ENCODE assay signal across 8 cellular contexts in the genomic region with DNA sequence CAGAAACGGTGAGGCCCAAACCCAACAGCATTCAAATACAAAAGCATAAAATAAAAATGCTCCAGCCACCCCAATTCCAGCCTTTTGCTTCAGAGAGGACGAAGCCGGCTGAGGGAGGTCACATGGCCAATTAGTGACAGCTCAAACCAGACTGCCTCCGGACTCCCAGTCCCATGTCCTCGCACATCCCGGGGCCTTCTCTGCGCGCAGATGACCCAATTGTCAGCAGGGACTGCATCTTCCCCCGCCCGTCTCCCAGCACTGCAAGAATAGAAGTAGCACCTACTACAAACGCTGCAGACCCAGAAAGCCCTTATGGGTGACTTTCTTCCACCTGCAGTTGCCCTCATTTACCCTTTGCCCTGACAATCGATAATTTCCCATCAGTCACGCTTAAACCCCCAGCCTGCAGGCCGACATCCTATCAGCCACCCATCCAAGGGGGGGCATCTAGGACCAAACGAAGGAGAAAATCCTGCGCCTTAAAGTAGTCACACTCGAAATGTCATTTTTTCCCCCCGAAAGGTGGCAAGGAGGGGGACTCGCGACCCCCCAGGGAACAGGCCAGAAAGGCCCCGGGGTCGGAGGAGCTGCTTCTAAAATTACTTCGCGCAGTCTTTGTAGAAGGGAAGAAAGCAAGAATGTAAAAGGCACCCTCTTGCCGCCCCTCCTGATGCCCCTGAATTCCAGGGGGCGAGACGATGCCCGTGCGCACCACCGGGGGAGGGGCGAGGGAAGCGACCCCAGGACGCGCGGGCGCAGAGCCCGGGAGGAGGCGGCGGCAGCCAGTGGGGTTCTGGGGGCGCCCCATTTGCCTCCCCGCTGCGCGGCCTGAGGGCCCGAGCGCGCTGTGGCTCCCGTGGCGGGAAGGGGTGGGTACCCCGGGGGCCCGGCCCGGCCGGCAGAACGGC. TPM values are rescaled to one million over a fixed set of nuclear protein-coding genes. Genes with fewer than 3 reads are reported as not detected.
DNase-seq lines count a peak whose midpoint lies in the region; ATAC-seq and TF ChIP-seq lines count a peak whose summit lies in the region.

No MANE protein-coding gene starts in this region.

- no peaks in the 10 kb centered on the region for H3K36me3 ChIP-seq in rectal smooth muscle tissue (ENCODE audit: control insufficient read depth, insufficient read depth, low read length)

- H3K4me1 ChIP-seq in rectal smooth muscle tissue (ENCODE audit: control insufficient read depth, insufficient read depth, low read length): peaks cover 8% of the 10 kb centered on the region

- in situ Hi-C loops in G401 (cut with HindIII; ENCODE audit: low sequenced_read_pairs) (no loop called here), astrocyte of the spinal cord (cut with HindIII; ENCODE audit: low sequenced_read_pairs) (no loop called here)

- H3K9ac ChIP-seq in rectal smooth muscle tissue (ENCODE audit: low read length): peak overlapping the region; percentile 53

- H3K27ac ChIP-seq in rectal smooth muscle tissue (ENCODE audit: low read depth, low read length): no peak overlapping the region

- DNase-seq in G401 (ENCODE audit: low spot score): peak; percentile 87
- DNase-seq in RPMI8226: peak; percentile 45
- DNase-seq in astrocyte of the spinal cord (ENCODE audit: low read depth, low spot score): no peak
- DNase-seq in hippocampal formation (lab: John Stamatoyannopoulos, UW): peak; percentile 32 to 49
- no peak for DNase-seq in NCI-H2081 treated with DMSO at 0.1 percent for 48 hours (lab: John Stamatoyannopoulos, UW)
- DNase-seq in NCI-H446 (lab: John Stamatoyannopoulos, UW): no peak

- H3K4me3 ChIP-seq in astrocyte of the spinal cord (ENCODE audit: low read depth, low read length) (peak overlapping the region; percentile 62), rectal smooth muscle tissue (ENCODE audit: low read length) (peak overlapping the region; percentile 79)

- peak; percentile 41 for ATAC-seq in HG02759 (IDR thresholded peaks at IDR 0.05; ENCODE audit: unreplicated experiment)

- no peak for TF ChIP-seq CTCF in astrocyte of the spinal cord (IDR thresholded peaks at IDR 0.05; ENCODE audit: low read depth, low read length)

- H3K27me3 ChIP-seq in rectal smooth muscle tissue (ENCODE audit: control insufficient read depth, insufficient read depth, low read length): no peaks in the 10 kb centered on the region

RNA-seq across cellular contexts. Expression of a gene that starts 0.8 kb away (rescaled TPM):
- 6.3 and 10.1 TPM in 2 replicates for total RNA-seq in G401 (2014; rRNA removed; shearing (Covaris generic))

Comparison
In these comparisons a context has a peak if more than half of its experiments do, and no peak if none do; other contexts are left out.
1. DNase-seq: peak in G401 (single experiment), RPMI8226 (single experiment) and hippocampal formation (2 of 2); none in astrocyte of the spinal cord (single experiment), NCI-H2081 treated with DMSO at 0.1 percent for 48 hours (single experiment) and NCI-H446 (0 of 2).